Comparison of ENCODE assay signal across 8 cellular contexts in genomic region chr22:35154937-35155387, GRCh38.
A peak's percentile ranks its signal among the peaks of the same experiment; 100 is the strongest.
DNase-seq lines count a peak whose midpoint lies in the region; ATAC-seq, FAIRE-seq and TF ChIP-seq lines count a peak whose summit lies in the region.

No MANE protein-coding gene starts in this region.

- H3K36me3 ChIP-seq in small intestine (ENCODE audit: control insufficient read depth in 2 of 2, insufficient read depth in 2 of 2, low read length in 2 of 2) = no peaks in the 10 kb centered on the region

- intact Hi-C loops in right cardiac atrium (cut with DNase I) = loop anchor here in 1 of 4 donors (10.0 kb wide), 1 partner anchor 740 kb away; no protein-coding TSS in a partner anchor

- no peak for FAIRE-seq in small intestine (lab: Jason Lieb, UNC)

- no peak overlapping the region for H3K27ac ChIP-seq in right cardiac atrium (ENCODE audit: low read length)
- H3K27ac ChIP-seq in small intestine (ENCODE audit: low read depth in 1 of 2, low read length in 1 of 2) = no peak overlapping the region

- peak; percentile 61 to 79 for ATAC-seq in right cardiac atrium

- H3K4me3 ChIP-seq in AG10803 (ENCODE audit: low read length) (no peak overlapping the region), right cardiac atrium (ENCODE audit: low read length) (no peak overlapping the region), small intestine (ENCODE audit: low read depth in 1 of 2, low read length in 2 of 2) (no peak overlapping the region)

- TF ChIP-seq CTCF in AG10803 (conservative IDR thresholded peaks at IDR 0.05; ENCODE audit: low read length) (peak; percentile 81), GM12873 (IDR thresholded peaks at IDR 0.05; ENCODE audit: insufficient read depth, low read depth, low read length, missing control alignments) (peak; percentile 86)

- no peaks in the 10 kb centered on the region for H3K9me3 ChIP-seq in right cardiac atrium (ENCODE audit: control insufficient read depth, low read length)
- no peaks in the 10 kb centered on the region for H3K9me3 ChIP-seq in small intestine (ENCODE audit: control insufficient read depth, low read depth)

- H3K27me3 ChIP-seq in right cardiac atrium (ENCODE audit: control insufficient read depth, insufficient read depth) (no peaks in the 10 kb centered on the region), small intestine (ENCODE audit: control insufficient read depth in 2 of 2, insufficient read depth in 2 of 2, low read length in 2 of 2) (peaks cover 0 to 5% of the 10 kb centered on the region in 2 donors)

- no peaks in the 10 kb centered on the region for H3K4me1 ChIP-seq in right cardiac atrium (ENCODE audit: control insufficient read depth, insufficient read depth, low read length)
- no peaks in the 10 kb centered on the region for H3K4me1 ChIP-seq in small intestine (ENCODE audit: control insufficient read depth in 2 of 2, insufficient read depth in 1 of 2, low read depth in 1 of 2, low read length in 1 of 2)

- DNase-seq in AG10803 (ENCODE audit: low read depth) (peak; percentile 42), NCI-H2029 (lab: John Stamatoyannopoulos, UW) (peak; percentile 32), right cardiac atrium (peak; percentile 25 to 69 (median 68)), small intestine (peak; percentile 68), T-helper 1 cell (no peak), NCI-H187 treated with DMSO at 0.1 percent for 48 hours (lab: John Stamatoyannopoulos, UW) (no peak)
- DNase-seq in activated CD8-positive, alpha-beta memory T cell treated with anti-CD3 and anti-CD28 coated beads, Interleukin-2, amount 50 U/mL, for 48 hours = peak; percentile 58

- WGBS in right cardiac atrium = 7% methylated on average over 10 of the region's 10 CpGs
- WGBS in small intestine, 3 donors = 5 to 12% (median 9%) methylated on average over 10 of the region's 10 CpGs

Comparison
In these comparisons a context has a peak if more than half of its experiments do, and no peak if none do; other contexts are left out.
1. DNase-seq: peak in AG10803 (single experiment), NCI-H2029 (single experiment), activated CD8-positive, alpha-beta memory T cell treated with anti-CD3 and anti-CD28 coated beads, Interleukin-2, amount 50 U/mL, for 48 hours (single experiment), right cardiac atrium (3 of 3) and small intestine (single experiment); none in T-helper 1 cell (0 of 5) and NCI-H187 treated with DMSO at 0.1 percent for 48 hours (single experiment).